3 cellular contexts compared by ENCODE assay signal in the genomic region with DNA sequence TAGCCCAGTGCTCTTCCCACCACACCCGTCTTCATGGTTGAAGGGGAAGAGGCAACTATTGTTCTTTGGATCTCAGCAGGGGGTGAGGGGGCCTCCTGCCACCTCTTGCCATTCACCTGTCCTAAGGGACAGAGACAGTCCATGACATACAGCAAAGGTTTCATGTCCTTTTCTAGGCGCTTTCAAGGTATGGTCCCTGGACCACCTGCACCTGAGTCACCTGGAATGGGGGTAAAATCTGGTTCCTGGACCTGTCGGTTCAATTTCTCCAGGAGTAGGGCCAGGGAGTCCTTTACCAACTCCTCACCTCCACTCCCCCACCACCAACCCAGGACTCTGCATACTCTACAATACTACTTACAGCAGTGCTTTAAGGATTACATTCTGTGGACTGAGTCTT.
"Had no signal": no experiment of that assay in that cellular context is flagged by ENCODE, and none has a peak within 500 bp of the region (broad histone marks: within the 10 kb centered on the region; RNA-seq: fewer than 3 reads in every experiment).

No MANE protein-coding gene starts in this region.

- H3K4me3 ChIP-seq: GM12878 had no signal

- DNase-seq: GDM1, GF-D8 had no signal

- ATAC-seq: GM12878 had no signal
